Comparison of ENCODE assay signal across 21 cellular contexts in the genomic region with DNA sequence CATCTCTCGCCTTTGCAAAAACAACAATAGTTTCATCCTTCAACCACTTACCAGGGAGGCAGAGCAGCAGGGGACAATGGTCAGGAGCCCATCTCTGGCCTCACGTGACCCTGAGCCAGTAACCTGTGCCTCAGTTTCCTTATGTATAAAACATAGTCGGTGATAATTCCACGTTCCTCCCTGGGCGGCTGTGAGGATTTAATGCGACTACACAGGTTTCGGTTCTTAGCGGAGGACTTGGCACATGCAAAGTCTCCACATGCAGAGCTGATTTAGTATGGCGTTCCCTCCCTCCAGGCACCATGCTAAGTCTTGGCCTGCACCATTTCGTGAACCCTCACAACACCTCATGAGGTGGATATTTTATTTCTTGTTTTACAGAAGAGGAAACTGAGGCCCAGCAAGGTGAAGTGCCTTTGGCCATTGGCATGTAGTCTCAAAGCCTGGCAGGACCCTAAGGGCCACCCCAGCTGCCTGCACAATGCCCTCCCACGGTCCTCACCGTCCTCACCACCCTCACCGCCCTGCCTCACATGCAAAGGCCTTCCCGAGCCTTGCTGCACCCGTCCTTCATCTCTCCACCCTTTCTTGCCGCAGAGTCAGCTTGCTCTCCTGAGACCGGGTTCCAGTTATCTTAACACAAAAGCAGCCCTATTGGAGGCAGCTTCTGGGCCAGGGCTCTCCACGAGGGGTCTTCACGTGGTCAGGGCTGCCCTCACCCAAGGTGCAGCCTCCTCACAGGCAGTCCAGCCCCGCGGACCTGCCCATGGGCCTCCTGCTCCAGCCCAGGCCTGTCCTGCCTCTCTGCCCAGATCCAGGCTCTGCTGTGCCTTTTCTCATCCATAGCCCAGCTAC. TPM values are rescaled to one million over a fixed set of nuclear protein-coding genes. Genes with fewer than 3 reads are reported as not detected.
DNase-seq lines count a peak whose midpoint lies in the region; TF ChIP-seq lines count a peak whose summit lies in the region.
"Had no signal": no experiment of that assay in that cellular context is flagged by ENCODE, and none has a peak within 500 bp of the region (broad histone marks: within the 10 kb centered on the region; RNA-seq: fewer than 3 reads in every experiment).

No MANE protein-coding gene starts in this region.

- H3K4me3 Mint-ChIP-seq in progenitor cell of endocrine pancreas (ENCODE audit: low read depth) = no peak overlapping the region
- H3K4me3 Mint-ChIP-seq: CD4-positive, alpha-beta T cell had no signal

- peaks cover 4% of the 10 kb centered on the region for H3K4me1 Mint-ChIP-seq in progenitor cell of endocrine pancreas (ENCODE audit: low read depth)

- H3K4me3 ChIP-seq in NT2/D1 (ENCODE audit: insufficient read length, low read depth) = no peak overlapping the region
- H3K4me3 ChIP-seq: BLaER1 treated with 17β-estradiol and CSF1 and Interleukin-3, amounts not matched to agents 10 nM and 100 nM; GM12878; Peyer's patch had no signal

- H3K9ac ChIP-seq in NT2/D1 (ENCODE audit: insufficient read length, low read depth) = peak overlapping the region; percentile 25
- H3K9ac ChIP-seq: BLaER1 treated with 17β-estradiol and CSF1 and Interleukin-3, amounts not matched to agents 10 nM and 100 nM had no signal

- H3K36me3 ChIP-seq in NT2/D1 (ENCODE audit: insufficient read depth, insufficient read length, low read length) = no peaks in the 10 kb centered on the region
- H3K36me3 ChIP-seq: BLaER1 treated with 17β-estradiol and CSF1 and Interleukin-3, amounts not matched to agents 10 nM and 100 nM; Peyer's patch had no signal

- H3K27me3 Mint-ChIP-seq in progenitor cell of endocrine pancreas = peaks cover 3% of the 10 kb centered on the region
- H3K27me3 Mint-ChIP-seq: CD4-positive, alpha-beta T cell had no signal

- H3K9me3 Mint-ChIP-seq in progenitor cell of endocrine pancreas (ENCODE audit: low read depth) = no peaks in the 10 kb centered on the region
- H3K9me3 Mint-ChIP-seq: CD4-positive, alpha-beta T cell had no signal

- H3K36me3 Mint-ChIP-seq in progenitor cell of endocrine pancreas (ENCODE audit: insufficient read depth) = no peaks in the 10 kb centered on the region

- peaks cover 15% of the 10 kb centered on the region for H3K4me1 ChIP-seq in NT2/D1 (ENCODE audit: insufficient read depth, insufficient read length)
- H3K4me1 ChIP-seq: BLaER1 treated with 17β-estradiol and CSF1 and Interleukin-3, amounts not matched to agents 10 nM and 100 nM; Peyer's patch had no signal

- no peaks in the 10 kb centered on the region for H3K9me3 ChIP-seq in NT2/D1 (ENCODE audit: insufficient read depth, low read length)
- H3K9me3 ChIP-seq: Peyer's patch had no signal

- peak overlapping the region; percentile 84 for H3K27ac Mint-ChIP-seq in progenitor cell of endocrine pancreas
- H3K27ac Mint-ChIP-seq: CD4-positive, alpha-beta T cell had no signal

- H3K27me3 ChIP-seq in NT2/D1 (ENCODE audit: insufficient read depth, insufficient read length) = no peaks in the 10 kb centered on the region
- H3K27me3 ChIP-seq: BLaER1 treated with 17β-estradiol and CSF1 and Interleukin-3, amounts not matched to agents 10 nM and 100 nM; Peyer's patch had no signal

- DNase-seq in AG20443 (ENCODE audit: low spot score) (peak; percentile 5), NT2/D1 (ENCODE audit: low read depth, low spot score) (no peak), mesenteric fat pad (ENCODE audit: low spot score) (peak; percentile 57), progenitor cell of endocrine pancreas (ENCODE audit: low spot score, unreplicated experiment) (no peak), NCI-H146 treated with DMSO at 0.1 percent for 48 hours (lab: John Stamatoyannopoulos, UW; ENCODE audit: unreplicated experiment) (no peak), NCI-H1930 (lab: John Stamatoyannopoulos, UW) (no peak)
- no peak for DNase-seq in stimulated activated CD4-positive, alpha-beta T cell treated with anti-CD3 and anti-CD28 coated beads, Interleukin-4, amount 100 ng/mL, for 1 hour
- DNase-seq: AML-193, COR-L47, DMS79, GDM1, Kasumi-1, NCI-H1105 treated with DMSO at 0.1 percent for 48 hours, NCI-H146, NCI-H2029 treated with DMSO at 0.1 percent for 48 hours, NCI-H526 treated with DMSO at 0.1 percent for 48 hours, SHP77 treated with DMSO at 0.1 percent for 48 hours had no signal

- no peak for TF ChIP-seq CTCF in progenitor cell of endocrine pancreas (IDR thresholded peaks at IDR 0.05; ENCODE audit: unreplicated experiment)

RNA-seq across cellular contexts. Expression of gene SYF2, which starts 48.9 kb away (rescaled TPM):
- total RNA-seq in mesenteric fat pad (31.9 TPM), progenitor cell of endocrine pancreas (40.3 and 43.5 TPM in 2 replicates)

Comparison
In these comparisons a context has a peak if more than half of its experiments do, and no peak if none do; other contexts are left out.
1. DNase-seq: peak in AG20443 (single experiment) and mesenteric fat pad (single experiment); none in NT2/D1 (single experiment), progenitor cell of endocrine pancreas (single experiment), NCI-H146 treated with DMSO at 0.1 percent for 48 hours (single experiment), stimulated activated CD4-positive, alpha-beta T cell treated with anti-CD3 and anti-CD28 coated beads, Interleukin-4, amount 100 ng/mL, for 1 hour (single experiment) and NCI-H1930 (0 of 2).